Comparison of ENCODE assay signal across 1 cellular context in genomic region chrX:18677140-18677834, GRCh38.
TF ChIP-seq lines count a peak whose summit lies in the region.

No MANE protein-coding gene starts in this region.

TF ChIP-seq in HepG2, 621 proteins besides CTCF, POLR2A, EP300 and RAD21:
- TF ChIP-seq ZNF616 (CRISPR knock-in tag; IDR thresholded peaks at IDR 0.05; ENCODE audit: low read depth) (no peak), ZNF550 (CRISPR knock-in tag; IDR thresholded peaks at IDR 0.05; ENCODE audit: borderline replicate concordance) (no peak), HNF4G (IDR thresholded peaks at IDR 0.05; ENCODE audit: borderline replicate concordance, low read depth, low read length) (no peak), HNF4G (CRISPR knock-in tag; IDR thresholded peaks at IDR 0.05; ENCODE audit: borderline replicate concordance, low read depth) (no peak), TRIM22 (IDR thresholded peaks at IDR 0.05) (no peak), PHB2 (IDR thresholded peaks at IDR 0.05; ENCODE audit: partially characterized antibody) (no peak), CBX1 (IDR thresholded peaks at IDR 0.05; ENCODE audit: low read depth) (no peak), GMEB1 (CRISPR knock-in tag; IDR thresholded peaks at IDR 0.05; ENCODE audit: borderline replicate concordance) (no peak), MED1 (CRISPR knock-in tag; IDR thresholded peaks at IDR 0.05) (no peak), PREB (CRISPR knock-in tag; IDR thresholded peaks at IDR 0.05) (no peak), SP4 (CRISPR knock-in tag; IDR thresholded peaks at IDR 0.05) (no peak), ZNF776 (CRISPR knock-in tag; IDR thresholded peaks at IDR 0.05) (no peak), SNAI1 (CRISPR knock-in tag; IDR thresholded peaks at IDR 0.05; ENCODE audit: borderline replicate concordance) (no peak)
